ENCODE assay signal across 1 cellular context in the genomic region with DNA sequence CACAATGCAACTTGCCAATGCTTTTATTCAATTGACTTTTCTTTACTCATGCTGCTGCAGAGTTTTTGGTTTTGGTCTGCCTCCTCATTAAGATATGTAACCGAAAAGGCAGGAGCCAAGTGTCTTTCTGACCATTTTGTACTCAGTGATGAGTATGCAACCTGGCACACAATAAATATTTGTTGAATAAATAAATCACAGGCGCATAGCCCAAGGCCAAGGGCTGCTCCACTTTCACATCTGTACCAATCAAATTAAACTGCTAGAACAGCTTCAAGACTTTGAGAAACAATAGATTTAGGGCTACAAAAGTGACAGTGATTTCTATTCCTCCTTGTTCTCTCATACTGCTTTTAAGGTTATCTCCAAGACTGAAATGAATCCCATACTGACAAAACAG.
TF ChIP-seq lines count a peak whose summit lies in the region.

No MANE protein-coding gene starts in this region.

TF ChIP-seq in GM12878, 131 proteins besides CTCF, POLR2A, EP300 and RAD21 (continued from another document):
- TF ChIP-seq IRF3 (IDR thresholded peaks at IDR 0.05): no peak
- no peak for TF ChIP-seq KAT2A (conservative IDR thresholded peaks at IDR 0.05; ENCODE audit: control insufficient read depth, low read depth, low read length)
- TF ChIP-seq BACH1 (IDR thresholded peaks at IDR 0.05; ENCODE audit: borderline replicate concordance): no peak
- no peak for TF ChIP-seq SP1 (IDR thresholded peaks at IDR 0.05; ENCODE audit: low read depth, low read length)
- TF ChIP-seq, protein P1, sequence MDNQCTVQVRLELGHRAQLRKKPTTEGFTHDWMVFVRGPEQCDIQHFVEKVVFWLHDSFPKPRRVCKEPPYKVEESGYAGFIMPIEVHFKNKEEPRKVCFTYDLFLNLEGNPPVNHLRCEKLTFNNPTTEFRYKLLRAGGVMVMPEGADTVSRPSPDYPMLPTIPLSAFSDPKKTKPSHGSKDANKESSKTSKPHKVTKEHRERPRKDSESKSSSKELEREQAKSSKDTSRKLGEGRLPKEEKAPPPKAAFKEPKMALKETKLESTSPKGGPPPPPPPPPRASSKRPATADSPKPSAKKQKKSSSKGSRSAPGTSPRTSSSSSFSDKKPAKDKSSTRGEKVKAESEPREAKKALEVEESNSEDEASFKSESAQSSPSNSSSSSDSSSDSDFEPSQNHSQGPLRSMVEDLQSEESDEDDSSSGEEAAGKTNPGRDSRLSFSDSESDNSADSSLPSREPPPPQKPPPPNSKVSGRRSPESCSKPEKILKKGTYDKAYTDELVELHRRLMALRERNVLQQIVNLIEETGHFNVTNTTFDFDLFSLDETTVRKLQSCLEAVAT (IDR thresholded peaks at IDR 0.05): no peak
